In the genomic region with DNA sequence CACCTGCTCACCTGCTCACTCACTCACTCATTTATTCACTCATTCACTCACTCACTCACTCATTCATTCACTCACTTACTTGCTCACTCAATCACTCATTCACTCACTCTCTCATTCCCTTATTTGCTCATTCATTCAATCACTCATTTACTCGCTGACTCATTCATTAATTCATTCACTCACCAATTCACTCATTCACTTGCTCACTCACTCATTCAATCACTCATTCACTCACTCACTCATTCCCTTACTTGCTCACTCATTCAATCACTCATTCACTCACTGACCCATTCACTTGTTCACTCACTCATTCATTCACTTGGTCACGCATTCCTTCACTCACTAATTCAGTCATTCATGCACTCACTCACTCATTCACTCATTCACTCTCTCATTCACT, we compare ENCODE assay signal across 14 cellular contexts.
DNase-seq lines count a peak whose midpoint lies in the region; ATAC-seq, FAIRE-seq and TF ChIP-seq lines count a peak whose summit lies in the region.
"Had no signal": no experiment of that assay in that cellular context is flagged by ENCODE, and none has a peak within 500 bp of the region (broad histone marks: within the 10 kb centered on the region; RNA-seq: fewer than 3 reads in every experiment).

No MANE protein-coding gene starts in this region.

- no peaks in the 10 kb centered on the region for H3K4me1 ChIP-seq in GM12878 (ENCODE audit: control insufficient read depth, insufficient read depth, low read length)
- H3K4me1 ChIP-seq in upper lobe of left lung: no peaks in the 10 kb centered on the region
- no peaks in the 10 kb centered on the region for H3K4me1 ChIP-seq in HAP-1

- BruUV-seq in GM12878 (replicated peaks; lab: Mats Ljungman, UMichigan): no TSS peak

- no peaks in the 10 kb centered on the region for H3K36me3 Mint-ChIP-seq in stimulated activated naive CD8-positive, alpha-beta T cell treated with anti-CD3 and anti-CD28 coated beads, Interleukin-15, Interleukin-2, amounts not matched to agents 100 ng/mL and 50 ng/mL, for 24 hours (ENCODE audit: low read depth)
- no peaks in the 10 kb centered on the region for H3K36me3 Mint-ChIP-seq in glutamatergic neuron (ENCODE audit: unreplicated experiment)
- H3K36me3 Mint-ChIP-seq: CD8-positive, alpha-beta T cell had no signal

- RAD21 ChIA-PET in GM12878 (lab: Charles Lee; ENCODE audit: unreplicated experiment): no interaction called here

- no peak for ATAC-seq in stimulated activated naive CD8-positive, alpha-beta T cell treated with anti-CD3 and anti-CD28 coated beads, Interleukin-15, amount 100 ng/mL, for 72 hours
- ATAC-seq in GM12878: no peak
- ATAC-seq in upper lobe of left lung (ENCODE audit: low FRiP score in 2 of 2): no peak
- ATAC-seq: CD8-positive, alpha-beta T cell had no signal

- H3K4me1 Mint-ChIP-seq in stimulated activated naive CD8-positive, alpha-beta T cell treated with anti-CD3 and anti-CD28 coated beads, Interleukin-15, Interleukin-2, amounts not matched to agents 100 ng/mL and 50 ng/mL, for 24 hours (ENCODE audit: low read depth): no peaks in the 10 kb centered on the region
- H3K4me1 Mint-ChIP-seq in stimulated activated naive CD8-positive, alpha-beta T cell treated with anti-CD3 and anti-CD28 coated beads, Interleukin-15, amount 100 ng/mL, for 72 hours: no peaks in the 10 kb centered on the region
- peaks cover 15% of the 10 kb centered on the region for H3K4me1 Mint-ChIP-seq in glutamatergic neuron (ENCODE audit: low read depth, unreplicated experiment)
- H3K4me1 Mint-ChIP-seq: B cell had no signal

- intact Hi-C loops in GM12878 (cut with micrococcal nuclease; ENCODE audit: unreplicated experiment): no loop called here
- intact Hi-C loops in posterior cingulate gyrus (cut with DNase I): loop anchor here (10.0 kb wide), 1 partner anchor 126 kb away; a partner anchor contains a TSS

- no peaks in the 10 kb centered on the region for H3K9me3 Mint-ChIP-seq in stimulated activated naive CD8-positive, alpha-beta T cell treated with anti-CD3 and anti-CD28 coated beads, Interleukin-15, Interleukin-2, amounts not matched to agents 100 ng/mL and 50 ng/mL, for 24 hours
- no peaks in the 10 kb centered on the region for H3K9me3 Mint-ChIP-seq in stimulated activated naive CD8-positive, alpha-beta T cell treated with anti-CD3 and anti-CD28 coated beads, Interleukin-15, amount 100 ng/mL, for 72 hours
- peaks cover 5% of the 10 kb centered on the region for H3K9me3 Mint-ChIP-seq in glutamatergic neuron (ENCODE audit: unreplicated experiment)
- H3K9me3 Mint-ChIP-seq: CD8-positive, alpha-beta T cell; HFFc6 had no signal

- 18% methylated on average over 2 of the region's 2 CpGs for WGBS in GM12878 (ENCODE audit: insufficient coverage, insufficient replicate concordance, low lambda C conversion rate, missing lambda C conversion rate)
- 95 to 96% methylated on average over 2 of the region's 2 CpGs for WGBS in upper lobe of left lung, 2 donors

- no peak overlapping the region for H3K4me3 ChIP-seq in GM12878
- no peak overlapping the region for H3K4me3 ChIP-seq in upper lobe of left lung
- H3K4me3 ChIP-seq in HAP-1: no peak overlapping the region
- H3K4me3 ChIP-seq: BLaER1 treated with 17β-estradiol and CSF1 and Interleukin-3, amounts not matched to agents 10 nM and 100 nM had no signal

- no peak overlapping the region for H3K9ac ChIP-seq in GM12878 (ENCODE audit: control insufficient read depth, insufficient read depth, low read length)
- H3K9ac ChIP-seq: BLaER1 treated with 17β-estradiol and CSF1 and Interleukin-3, amounts not matched to agents 10 nM and 100 nM had no signal

- no peak overlapping the region for H3K4me3 Mint-ChIP-seq in stimulated activated naive CD8-positive, alpha-beta T cell treated with anti-CD3 and anti-CD28 coated beads, Interleukin-15, Interleukin-2, amounts not matched to agents 100 ng/mL and 50 ng/mL, for 24 hours
- no peak overlapping the region for H3K4me3 Mint-ChIP-seq in stimulated activated naive CD8-positive, alpha-beta T cell treated with anti-CD3 and anti-CD28 coated beads, Interleukin-15, amount 100 ng/mL, for 72 hours
- peak overlapping the region; percentile 1 for H3K4me3 Mint-ChIP-seq in glutamatergic neuron (ENCODE audit: unreplicated experiment)
- H3K4me3 Mint-ChIP-seq: B cell; CD8-positive, alpha-beta T cell; HFFc6 had no signal

- SMC1A ChIA-PET in GM12878 (lab: Charles Lee; ENCODE audit: uncharacterized antibody, unreplicated experiment): no interaction called here

- H3K27me3 ChIP-seq in GM12878 (replicated peaks in 1 of 2; ENCODE audit: control insufficient read depth in 2 of 2, insufficient read depth in 2 of 2, low read length in 1 of 2) (no peaks in the 10 kb centered on the region), upper lobe of left lung (no peaks in the 10 kb centered on the region), HAP-1 (ENCODE audit: low read depth) (peaks cover 10% of the 10 kb centered on the region; the same call in 1 of the 2 replicates)

- H3K36me3 ChIP-seq in GM12878 (ENCODE audit: control insufficient read depth in 2 of 2, insufficient read depth in 2 of 2, low read length in 1 of 2) (no peaks in the 10 kb centered on the region), upper lobe of left lung (peaks cover 0 to 3% (median 0%) of the 10 kb centered on the region in 4 donors), HAP-1 (replicated peaks) (no peaks in the 10 kb centered on the region)
- H3K36me3 ChIP-seq: BLaER1 treated with 17β-estradiol and CSF1 and Interleukin-3, amounts not matched to agents 10 nM and 100 nM had no signal

- no peaks in the 10 kb centered on the region for H4K20me1 ChIP-seq in GM12878 (ENCODE audit: control insufficient read depth, insufficient read depth)

- H3K27ac ChIP-seq in GM12878 (ENCODE audit: control insufficient read depth, insufficient read depth): no peak overlapping the region
- H3K27ac ChIP-seq in upper lobe of left lung: no peak overlapping the region
- H3K27ac ChIP-seq: BLaER1 treated with 17β-estradiol and CSF1 and Interleukin-3, amounts not matched to agents 10 nM and 100 nM had no signal

- TF ChIP-seq CTCF in GM12878 (IDR thresholded peaks at IDR 0.05 in 2 of 3, conservative IDR thresholded peaks at IDR 0.05 in 1 of 3; ENCODE audit: control insufficient read depth in 2 of 3, extremely low read depth in 1 of 3, insufficient read depth in 1 of 3, low read depth in 3 of 3, low read length in 3 of 3): no peak
- TF ChIP-seq CTCF in glutamatergic neuron (IDR thresholded peaks at IDR 0.05; ENCODE audit: partially characterized antibody, unreplicated experiment): no peak
- TF ChIP-seq CTCF in upper lobe of left lung (IDR thresholded peaks at IDR 0.05): no peak

- TF ChIP-seq EP300 in GM12878 (IDR thresholded peaks at IDR 0.05; ENCODE audit: borderline replicate concordance in 1 of 2, control insufficient read depth in 1 of 2, low read depth in 2 of 2, low read length in 2 of 2) (no peak), upper lobe of left lung (IDR thresholded peaks at IDR 0.05) (no peak)

- TF ChIP-seq POLR2A in GM12878 (IDR thresholded peaks at IDR 0.05; ENCODE audit: low read depth, low read length) (no peak), upper lobe of left lung (IDR thresholded peaks at IDR 0.05) (no peak)

- TF ChIP-seq RAD21 in GM12878 (IDR thresholded peaks at IDR 0.05; ENCODE audit: insufficient read depth, low read depth, low read length): no peak

- POLR2A ChIA-PET in GM12878 (lab: Charles Lee): no interaction called here

- H3K27ac Mint-ChIP-seq in stimulated activated naive CD8-positive, alpha-beta T cell treated with anti-CD3 and anti-CD28 coated beads, Interleukin-15, Interleukin-2, amounts not matched to agents 100 ng/mL and 50 ng/mL, for 24 hours: peak overlapping the region; percentile 34
- no peak overlapping the region for H3K27ac Mint-ChIP-seq in stimulated activated naive CD8-positive, alpha-beta T cell treated with anti-CD3 and anti-CD28 coated beads, Interleukin-15, amount 100 ng/mL, for 72 hours
- H3K27ac Mint-ChIP-seq in glutamatergic neuron (ENCODE audit: unreplicated experiment): peak overlapping the region; percentile 12
- H3K27ac Mint-ChIP-seq: B cell; CD8-positive, alpha-beta T cell; HFFc6 had no signal

- CTCF ChIA-PET in GM12878 (lab: Yijun Ruan, JAX): no interaction called here

- H3K9me3 ChIP-seq in GM12878 (replicated peaks; ENCODE audit: control insufficient read depth, insufficient read depth, low read length) (no peaks in the 10 kb centered on the region), upper lobe of left lung (no peaks in the 10 kb centered on the region), HAP-1 (no peaks in the 10 kb centered on the region)
- H3K9me3 ChIP-seq: BLaER1 treated with 17β-estradiol and CSF1 and Interleukin-3, amounts not matched to agents 10 nM and 100 nM had no signal

- H2AFZ ChIP-seq in GM12878 (ENCODE audit: control insufficient read depth, low read depth, low read length): no peak overlapping the region

- no peak overlapping the region for H3K4me2 ChIP-seq in GM12878 (ENCODE audit: control insufficient read depth, insufficient read depth)

- in situ Hi-C loops in GM12878 (cut with MboI): no loop called here
- in situ Hi-C loops in HAP-1 (cut with MboI; ENCODE audit: low sequenced_read_pairs): no loop called here

- no peaks in the 10 kb centered on the region for H3K27me3 Mint-ChIP-seq in stimulated activated naive CD8-positive, alpha-beta T cell treated with anti-CD3 and anti-CD28 coated beads, Interleukin-15, Interleukin-2, amounts not matched to agents 100 ng/mL and 50 ng/mL, for 24 hours
- peaks cover 19% of the 10 kb centered on the region for H3K27me3 Mint-ChIP-seq in stimulated activated naive CD8-positive, alpha-beta T cell treated with anti-CD3 and anti-CD28 coated beads, Interleukin-15, amount 100 ng/mL, for 72 hours
- H3K27me3 Mint-ChIP-seq in glutamatergic neuron (ENCODE audit: unreplicated experiment): peaks cover 6% of the 10 kb centered on the region
- H3K27me3 Mint-ChIP-seq: B cell had no signal

- no peak for DNase-seq in stimulated activated naive CD8-positive, alpha-beta T cell treated with anti-CD3 and anti-CD28 coated beads, Interleukin-15, amount 100 ng/mL, for 72 hours
- DNase-seq in GM12878 (ENCODE audit: low read depth, low spot score) (no peak), glutamatergic neuron (no peak), posterior cingulate gyrus (no peak), upper lobe of left lung (no peak), HAP-1 (ENCODE audit: low spot score in 2 of 2) (no peak)
- DNase-seq: Calu3; CD8-positive, alpha-beta T cell; GDM1; HCEC 1CT; HFFc6 had no signal

- H3K79me2 ChIP-seq in GM12878 (ENCODE audit: control insufficient read depth, insufficient read depth, low read length): no peaks in the 10 kb centered on the region

- FAIRE-seq in GM12878 (lab: Jason Lieb, UNC): no peak

TF ChIP-seq in GM12878, 131 proteins besides CTCF, POLR2A, EP300 and RAD21 (continues in another document):
- TF ChIP-seq, protein P1, sequence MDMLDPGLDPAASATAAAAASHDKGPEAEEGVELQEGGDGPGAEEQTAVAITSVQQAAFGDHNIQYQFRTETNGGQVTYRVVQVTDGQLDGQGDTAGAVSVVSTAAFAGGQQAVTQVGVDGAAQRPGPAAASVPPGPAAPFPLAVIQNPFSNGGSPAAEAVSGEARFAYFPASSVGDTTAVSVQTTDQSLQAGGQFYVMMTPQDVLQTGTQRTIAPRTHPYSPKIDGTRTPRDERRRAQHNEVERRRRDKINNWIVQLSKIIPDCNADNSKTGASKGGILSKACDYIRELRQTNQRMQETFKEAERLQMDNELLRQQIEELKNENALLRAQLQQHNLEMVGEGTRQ (IDR thresholded peaks at IDR 0.05; ENCODE audit: borderline replicate concordance, low read depth, low read length): no peak
- TF ChIP-seq ZNF24 (IDR thresholded peaks at IDR 0.05): peak; percentile 95

Comparison
In these comparisons a context has a peak if more than half of its experiments do, and no peak if none do; other contexts are left out.
1. H3K27ac Mint-ChIP-seq: peak in stimulated activated naive CD8-positive, alpha-beta T cell treated with anti-CD3 and anti-CD28 coated beads, Interleukin-15, Interleukin-2, amounts not matched to agents 100 ng/mL and 50 ng/mL, for 24 hours (single experiment) and glutamatergic neuron (single experiment); none in stimulated activated naive CD8-positive, alpha-beta T cell treated with anti-CD3 and anti-CD28 coated beads, Interleukin-15, amount 100 ng/mL, for 72 hours (0 of 2).